In genomic region chr3:5304188-5304587, GRCh38 we compare ENCODE assay signal across 24 cellular contexts.
DNase-seq lines count a peak whose midpoint lies in the region; ATAC-seq, FAIRE-seq and TF ChIP-seq lines count a peak whose summit lies in the region.
"Had no signal": no experiment of that assay in that cellular context is flagged by ENCODE, and none has a peak within 500 bp of the region (broad histone marks: within the 10 kb centered on the region; RNA-seq: fewer than 3 reads in every experiment).

No MANE protein-coding gene starts in this region.

- H3K4me1 ChIP-seq in small intestine (ENCODE audit: control insufficient read depth in 2 of 2, insufficient read depth in 1 of 2, low read depth in 1 of 2, low read length in 1 of 2) = no peaks in the 10 kb centered on the region
- H3K4me1 ChIP-seq: BE2C had no signal

- TF ChIP-seq CTCF in VCaP (conservative IDR thresholded peaks at IDR 0.05) = no peak

- no peaks in the 10 kb centered on the region for H3K27me3 ChIP-seq in small intestine (ENCODE audit: control insufficient read depth in 2 of 2, insufficient read depth in 2 of 2, low read length in 2 of 2)
- H3K27me3 ChIP-seq: BE2C, BLaER1 had no signal

- peak; percentile 76 for ATAC-seq in left colon

- DNase-seq in left colon (no peak), small intestine (peak; percentile 40), HTR-8/SVneo (ENCODE audit: insufficient read length, low spot score) (no peak), GM19238 (ENCODE audit: insufficient read length, low spot score) (no peak), iPS-NIHi11 (ENCODE audit: low spot score) (no peak)
- DNase-seq: 8988T; ACHN; BE2C; C1 segment of cervical spinal cord; CD4-positive, alpha-beta memory T cell; CD4-positive, CD25-positive, alpha-beta regulatory T cell; CD8-positive, alpha-beta memory T cell; DMS 273 treated with DMSO at 0.1 percent for 48 hours; DMS153; DMS53; DMS79; DND-41; EL; GDM1 had no signal

- 14 to 51% (median 31%) methylated on average over 1 of the region's 1 CpG for WGBS in small intestine, 3 donors

- H3K9me3 ChIP-seq in small intestine (ENCODE audit: control insufficient read depth, low read depth) = no peaks in the 10 kb centered on the region
- H3K9me3 ChIP-seq: BE2C, BLaER1 had no signal

- H3K36me3 ChIP-seq in small intestine (ENCODE audit: control insufficient read depth in 2 of 2, insufficient read depth in 2 of 2, low read length in 2 of 2) = no peaks in the 10 kb centered on the region
- H3K36me3 ChIP-seq: BE2C, BLaER1 had no signal

- no peak overlapping the region for H3K4me3 ChIP-seq in small intestine (ENCODE audit: low read depth in 1 of 2, low read length in 2 of 2)
- H3K4me3 ChIP-seq: BLaER1, GM12878 had no signal

- intact Hi-C loops in left colon (cut with DNase I, micrococcal nuclease) = no loop called here

- H3K27ac ChIP-seq in VCaP (peak overlapping the region; percentile 55), small intestine (ENCODE audit: low read depth in 1 of 2, low read length in 1 of 2) (no peak overlapping the region)
- H3K27ac ChIP-seq: BLaER1 had no signal

- FAIRE-seq in small intestine (lab: Jason Lieb, UNC) (no peak), HTR-8/SVneo (lab: Jason Lieb, UNC) (no peak)
- FAIRE-seq: A204.1, GM12878, GM18507 had no signal
